33 cellular contexts compared by ENCODE assay signal in the genomic region with DNA sequence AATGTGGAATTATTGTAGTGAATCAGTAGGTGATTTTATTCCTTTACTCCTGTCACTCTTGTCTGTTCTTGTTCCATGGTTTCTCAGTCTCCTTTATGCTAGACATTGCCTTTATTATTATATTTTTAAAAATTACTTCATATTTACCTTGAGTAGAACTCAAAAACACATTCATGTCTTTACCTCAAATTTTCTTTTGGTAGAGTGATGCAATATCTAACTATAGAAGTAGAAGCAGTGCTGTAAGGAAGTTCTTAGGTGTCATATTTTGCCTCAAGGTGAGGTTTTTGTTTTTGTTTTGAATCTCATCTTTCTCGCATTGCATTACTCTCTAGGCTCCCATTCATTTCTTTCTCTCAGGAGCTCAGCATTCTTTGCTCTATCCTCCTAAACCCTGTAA.
"Had no signal": no experiment of that assay in that cellular context is flagged by ENCODE, and none has a peak within 500 bp of the region (broad histone marks: within the 10 kb centered on the region; RNA-seq: fewer than 3 reads in every experiment).

No MANE protein-coding gene starts in this region.

- H3K36me3 ChIP-seq: adrenal gland, brain microvascular endothelial cell, breast epithelium had no signal

- H3K36me3 Mint-ChIP-seq: activated naive CD4-positive, alpha-beta T cell treated with anti-CD3 and anti-CD28 coated beads, Interleukin-2, amount 50 U/mL, for 72 hours had no signal

- H3K27me3 Mint-ChIP-seq: activated CD4-positive, alpha-beta memory T cell treated with anti-CD3 and anti-CD28 coated beads, Interleukin-2, amount 10 ng/mL, durations not matched to agents 7 days and 5 days; activated CD4-positive, alpha-beta T cell treated with anti-CD3 and anti-CD28 coated beads for 36 hours; activated CD4-positive, alpha-beta T cell treated with anti-CD3 and anti-CD28 coated beads, Interleukin-2, amount 10 ng/mL, durations not matched to agents 7 days and 5 days; activated CD8-positive, alpha-beta memory T cell treated with anti-CD3 and anti-CD28 coated beads, Interleukin-2, amount 10 ng/mL, durations not matched to agents 7 days and 5 days; activated naive CD8-positive, alpha-beta T cell treated with anti-CD3 and anti-CD28 coated beads for 36 hours; activated T-cell treated with anti-CD3 and anti-CD28 coated beads, Interleukin-2, amount 50 U/mL, for 24 hours had no signal

- H3K4me3 Mint-ChIP-seq: activated CD4-positive, alpha-beta memory T cell treated with anti-CD3 and anti-CD28 coated beads, Interleukin-2, amount 10 ng/mL, durations not matched to agents 7 days and 5 days; activated CD4-positive, alpha-beta T cell treated with anti-CD3 and anti-CD28 coated beads for 36 hours; activated CD4-positive, alpha-beta T cell treated with anti-CD3 and anti-CD28 coated beads, Interleukin-2, amount 10 ng/mL, durations not matched to agents 7 days and 5 days; activated CD8-positive, alpha-beta memory T cell treated with anti-CD3 and anti-CD28 coated beads, Interleukin-2, amount 10 ng/mL, durations not matched to agents 7 days and 5 days; activated CD8-positive, alpha-beta T cell treated with anti-CD3 and anti-CD28 coated beads, Interleukin-2, amount 10 ng/mL, durations not matched to agents 7 days and 5 days; activated naive CD4-positive, alpha-beta T cell treated with anti-CD3 and anti-CD28 coated beads for 36 hours; activated naive CD8-positive, alpha-beta T cell treated with anti-CD3 and anti-CD28 coated beads for 36 hours; activated T-cell treated with anti-CD3 and anti-CD28 coated beads, Interleukin-2, amount 50 U/mL, for 24 hours; T-helper 1 cell treated with Interleukin-12 subunit alpha and Interleukin-12 subunit beta and Interleukin-4 antibody, amounts not matched to agents 30 μg/mL and 1 μg/mL, for 36 hours; T-helper 2 cell treated with Interferon-gamma antibody and Interleukin-4, amounts not matched to agents 5 μg/mL and 100 μg/mL, for 36 hours had no signal

- DNase-seq: activated CD4-positive, alpha-beta memory T cell treated with anti-CD3 and anti-CD28 coated beads, Interleukin-2, amount 10 ng/mL, durations not matched to agents 7 days and 5 days; activated CD4-positive, alpha-beta T cell treated with anti-CD3 and anti-CD28 coated beads for 1 hour; activated CD4-positive, alpha-beta T cell treated with anti-CD3 and anti-CD28 coated beads for 36 hours; activated CD4-positive, alpha-beta T cell treated with anti-CD3 and anti-CD28 coated beads for 48 hours; activated CD4-positive, alpha-beta T cell treated with anti-CD3 and anti-CD28 coated beads, Interleukin-2, amount 10 ng/mL, durations not matched to agents 7 days and 5 days; activated CD4-positive, alpha-beta T cell treated with anti-CD3 and anti-CD28 coated beads, Interleukin-2, amount 50 U/mL, for 48 hours; activated CD4-positive, CD25-positive, alpha-beta regulatory T cell; activated CD8-positive, alpha-beta memory T cell treated with anti-CD3 and anti-CD28 coated beads for 24 hours; activated CD8-positive, alpha-beta memory T cell treated with anti-CD3 and anti-CD28 coated beads, Interleukin-2, amount 10 ng/mL, durations not matched to agents 7 days and 5 days; activated CD8-positive, alpha-beta memory T cell treated with anti-CD3 and anti-CD28 coated beads, Interleukin-2, amount 50 U/mL, for 48 hours; activated CD8-positive, alpha-beta T cell treated with anti-CD3 and anti-CD28 coated beads, Interleukin-2, amount 10 ng/mL, durations not matched to agents 7 days and 5 days; activated effector memory CD4-positive, alpha-beta T cell treated with anti-CD3 and anti-CD28 coated beads, Interleukin-2, amount 50 U/mL, for 16 hours; activated gamma-delta T cell treated with Interleukin-2 at 50 U/mL for 16 hours; activated naive CD4-positive, alpha-beta T cell; activated naive CD4-positive, alpha-beta T cell treated with anti-CD3 and anti-CD28 coated beads for 36 hours; activated naive CD4-positive, alpha-beta T cell treated with anti-CD3 and anti-CD28 coated beads, Interleukin-2, amount 50 U/mL, for 16 hours; activated naive CD8-positive, alpha-beta T cell treated with anti-CD3 and anti-CD28 coated beads for 36 hours; activated T-cell treated with anti-CD3 and anti-CD28 coated beads, Interleukin-2, amount 50 U/mL, for 24 hours; adrenal gland; amniotic stem cell; aorta; body of pancreas; brain microvascular endothelial cell; central memory CD4-positive, alpha-beta T cell; T-helper 1 cell; T-helper 2 cell; T-helper 9 cell had no signal

- H3K4me1 ChIP-seq: adrenal gland, breast epithelium had no signal

- H3K4me3 ChIP-seq: adrenal gland, body of pancreas, breast epithelium had no signal

- H3K9me3 Mint-ChIP-seq: activated CD4-positive, alpha-beta memory T cell treated with anti-CD3 and anti-CD28 coated beads, Interleukin-2, amount 10 ng/mL, durations not matched to agents 7 days and 5 days; activated CD4-positive, alpha-beta T cell treated with anti-CD3 and anti-CD28 coated beads, Interleukin-2, amount 10 ng/mL, durations not matched to agents 7 days and 5 days; activated naive CD4-positive, alpha-beta T cell treated with anti-CD3 and anti-CD28 coated beads for 36 hours; activated naive CD4-positive, alpha-beta T cell treated with anti-CD3 and anti-CD28 coated beads, Interleukin-2, amount 50 U/mL, for 72 hours; activated naive CD8-positive, alpha-beta T cell treated with anti-CD3 and anti-CD28 coated beads for 36 hours; activated T-cell treated with anti-CD3 and anti-CD28 coated beads, Interleukin-2, amount 50 U/mL, for 24 hours; T-helper 1 cell treated with Interleukin-12 subunit alpha and Interleukin-12 subunit beta and Interleukin-4 antibody, amounts not matched to agents 30 μg/mL and 1 μg/mL, for 36 hours; T-helper 2 cell treated with Interferon-gamma antibody and Interleukin-4, amounts not matched to agents 5 μg/mL and 100 μg/mL, for 36 hours had no signal

- ATAC-seq: activated CD4-positive, alpha-beta T cell treated with anti-CD3 and anti-CD28 coated beads for 36 hours; activated CD4-positive, CD25-positive, alpha-beta regulatory T cell treated with anti-CD3 and anti-CD28 coated beads, Interleukin-2, amount 50 U/mL, for 24 hours; activated CD8-positive, alpha-beta memory T cell treated with anti-CD3 and anti-CD28 coated beads, Interleukin-2, amount 10 ng/mL, durations not matched to agents 7 days and 5 days; activated CD8-positive, alpha-beta T cell treated with anti-CD3 and anti-CD28 coated beads, Interleukin-2, amount 10 ng/mL, durations not matched to agents 7 days and 5 days; activated naive CD4-positive, alpha-beta T cell treated with anti-CD3 and anti-CD28 coated beads, Interleukin-2, amount 50 U/mL, for 72 hours; body of pancreas had no signal

- H3K27ac Mint-ChIP-seq: activated CD4-positive, alpha-beta memory T cell treated with anti-CD3 and anti-CD28 coated beads, Interleukin-2, amount 10 ng/mL, durations not matched to agents 7 days and 5 days; activated CD4-positive, alpha-beta T cell treated with anti-CD3 and anti-CD28 coated beads for 36 hours; activated CD8-positive, alpha-beta memory T cell treated with anti-CD3 and anti-CD28 coated beads, Interleukin-2, amount 10 ng/mL, durations not matched to agents 7 days and 5 days; activated CD8-positive, alpha-beta T cell treated with anti-CD3 and anti-CD28 coated beads, Interleukin-2, amount 10 ng/mL, durations not matched to agents 7 days and 5 days; activated naive CD4-positive, alpha-beta T cell treated with anti-CD3 and anti-CD28 coated beads for 36 hours; activated naive CD8-positive, alpha-beta T cell treated with anti-CD3 and anti-CD28 coated beads for 36 hours; activated T-cell treated with anti-CD3 and anti-CD28 coated beads, Interleukin-2, amount 50 U/mL, for 24 hours; T-helper 1 cell treated with Interleukin-12 subunit alpha and Interleukin-12 subunit beta and Interleukin-4 antibody, amounts not matched to agents 30 μg/mL and 1 μg/mL, for 36 hours; T-helper 2 cell treated with Interferon-gamma antibody and Interleukin-4, amounts not matched to agents 5 μg/mL and 100 μg/mL, for 36 hours had no signal

- H3K9me3 ChIP-seq: adrenal gland, body of pancreas, breast epithelium had no signal

- H3K27ac ChIP-seq: adrenal gland, body of pancreas, brain microvascular endothelial cell, breast epithelium, VCaP had no signal

- H3K4me1 Mint-ChIP-seq: activated CD4-positive, alpha-beta memory T cell treated with anti-CD3 and anti-CD28 coated beads, Interleukin-2, amount 10 ng/mL, durations not matched to agents 7 days and 5 days had no signal

- H3K27me3 ChIP-seq: adrenal gland, body of pancreas, brain microvascular endothelial cell, breast epithelium had no signal
